In genomic region chr9:107249131-107249533, GRCh38 we compare ENCODE assay signal across 15 cellular contexts. TPM values are rescaled to one million over a fixed set of nuclear protein-coding genes. Genes with fewer than 3 reads are reported as not detected.
DNase-seq lines count a peak whose midpoint lies in the region; ATAC-seq and TF ChIP-seq lines count a peak whose summit lies in the region.
"Had no signal": no experiment of that assay in that cellular context is flagged by ENCODE, and none has a peak within 500 bp of the region (broad histone marks: within the 10 kb centered on the region; RNA-seq: fewer than 3 reads in every experiment).

No MANE protein-coding gene starts in this region.

- H3K4me2 ChIP-seq in PC-9 = peak overlapping the region; percentile 76
- H3K4me2 ChIP-seq: KMS-11 had no signal

- H3K4me3 Mint-ChIP-seq in neural crest cell = no peak overlapping the region
- H3K4me3 Mint-ChIP-seq: activated B cell treated with CpG ODN at 0.5 μM for 24 hours, CD14-positive monocyte, memory B cell had no signal

- H3F3A ChIP-seq in PC-9 (ENCODE audit: insufficient read depth, low read depth) = peaks cover 33% of the 10 kb centered on the region

- peak overlapping the region; percentile 98 for H3K27ac ChIP-seq in PC-9
- H3K27ac ChIP-seq: coronary artery, KMS-11 had no signal

- H2AFZ ChIP-seq in PC-9 = peak overlapping the region; percentile 68

- CTCF ChIA-PET in PC-9 (lab: Charles Lee) = no interaction called here

- H3K27me3 ChIP-seq in PC-9 (ENCODE audit: insufficient read depth, low read depth) = no peaks in the 10 kb centered on the region

- no peaks in the 10 kb centered on the region for H3K36me3 Mint-ChIP-seq in neural crest cell (ENCODE audit: low read depth)
- H3K36me3 Mint-ChIP-seq: CD14-positive monocyte, memory B cell had no signal

- no peaks in the 10 kb centered on the region for H4K20me1 ChIP-seq in PC-9 (ENCODE audit: insufficient read depth)

- H3K9me3 Mint-ChIP-seq in neural crest cell = peaks cover 2% of the 10 kb centered on the region
- H3K9me3 Mint-ChIP-seq: activated B cell treated with CpG ODN at 0.5 μM for 24 hours; activated T-helper 2 cell treated with anti-CD3 and anti-CD28 coated beads, Interferon-gamma antibody, Interleukin-2, Interleukin-4, amounts not matched to agents 10 μg/mL and 5 μg/mL and 100 μg/mL, durations not matched to agents 14 hours and 24 hours and 36 hours; memory B cell had no signal

- no peaks in the 10 kb centered on the region for H3K27me3 Mint-ChIP-seq in neural crest cell (ENCODE audit: low read depth)

- no peaks in the 10 kb centered on the region for H3K36me3 ChIP-seq in PC-9 (ENCODE audit: low read depth)

- H3K4me3 ChIP-seq in PC-9 = peak overlapping the region; percentile 27; the same call in 1 of the 2 replicates
- H3K4me3 ChIP-seq: coronary artery had no signal

- H3K79me2 ChIP-seq in PC-9 (ENCODE audit: low read depth) = peaks cover 21% of the 10 kb centered on the region

- DNase-seq in ELR (ENCODE audit: low read depth) = peak; percentile 45
- DNase-seq in PC-9 = peak; percentile 70 to 95
- peak; percentile 87 for DNase-seq in fibroblast of gingiva (ENCODE audit: low read depth)
- DNase-seq in neural crest cell (ENCODE audit: low read depth, low spot score) = no peak
- no peak for DNase-seq in amniotic stem cell (lab: John Stamatoyannopoulos, UW)
- no peak for DNase-seq in cerebellar nuclear complex (lab: John Stamatoyannopoulos, UW)
- no peak for DNase-seq in stimulated activated CD4-positive, alpha-beta T cell treated with anti-CD3 and anti-CD28 coated beads, Interleukin-1b, Interleukin-23, amount 100 ng/mL, for 48 hours
- DNase-seq: activated B cell treated with CpG ODN at 0.5 μM for 24 hours, small intestine had no signal

- H3K9me2 ChIP-seq in PC-9 (ENCODE audit: insufficient read depth) = no peaks in the 10 kb centered on the region

- H3K27ac Mint-ChIP-seq in neural crest cell (ENCODE audit: unreplicated experiment) = peak overlapping the region; percentile 19
- H3K27ac Mint-ChIP-seq: activated B cell treated with CpG ODN at 0.5 μM for 24 hours; activated T-helper 2 cell treated with anti-CD3 and anti-CD28 coated beads, Interferon-gamma antibody, Interleukin-2, Interleukin-4, amounts not matched to agents 10 μg/mL and 5 μg/mL and 100 μg/mL, durations not matched to agents 14 hours and 24 hours and 36 hours; memory B cell had no signal

- intact Hi-C loops in PC-9 (cut with micrococcal nuclease; ENCODE audit: unreplicated experiment) = no loop called here

- POLR2A ChIA-PET in PC-9 (lab: Charles Lee; ENCODE audit: unreplicated experiment) = interaction anchor here (0.9 kb wide), 1 partner anchor 35 kb away, joined by 9 read pairs; no protein-coding TSS in a partner anchor

- TF ChIP-seq CTCF in PC-9 (conservative IDR thresholded peaks at IDR 0.05) = no peak
- TF ChIP-seq CTCF in neural crest cell (conservative IDR thresholded peaks at IDR 0.05) = no peak

- H3K9me3 ChIP-seq in PC-9 (ENCODE audit: insufficient read depth, low read depth) = no peaks in the 10 kb centered on the region

- no peak for ATAC-seq in GM18870 (IDR thresholded peaks at IDR 0.05; ENCODE audit: unreplicated experiment)

- H3K4me1 Mint-ChIP-seq in neural crest cell = peaks cover 11% of the 10 kb centered on the region
- H3K4me1 Mint-ChIP-seq: CD14-positive monocyte, memory B cell had no signal

- BruUV-seq in PC-9 (replicated peaks; lab: Mats Ljungman, UMichigan) = no TSS peak

- peaks cover 65% of the 10 kb centered on the region for H3K4me1 ChIP-seq in PC-9 (replicated peaks; ENCODE audit: insufficient read depth)

RNA-seq across cellular contexts. Expression of gene RAD23B, which starts 33.9 kb away (rescaled TPM):
- total RNA-seq in PC-9 (2021) (164 and 176 TPM in 2 replicates), neural crest cell (141 and 151 TPM in 2 replicates)

Comparison
In these comparisons a context has a peak if more than half of its experiments do, and no peak if none do; other contexts are left out.
1. DNase-seq: peak in ELR (single experiment), PC-9 (2 of 2) and fibroblast of gingiva (single experiment); none in neural crest cell (single experiment), amniotic stem cell (single experiment), cerebellar nuclear complex (0 of 2) and stimulated activated CD4-positive, alpha-beta T cell treated with anti-CD3 and anti-CD28 coated beads, Interleukin-1b, Interleukin-23, amount 100 ng/mL, for 48 hours (single experiment).